1 cellular context compared by ENCODE assay signal in genomic region chr7:100101016-100101862, GRCh38.
TF ChIP-seq lines count a peak whose summit lies in the region.

TSS of gene AP4M1 (plus strand) at chr7:100101643. CDS start at chr7:100101715, 72 bp downstream.
TSS of gene MCM7 (minus strand) at chr7:100101397. CDS start at chr7:100101294, 103 bp downstream.

TF ChIP-seq in HepG2, 621 proteins besides CTCF, POLR2A, EP300 and RAD21 (continued from another document and continues in another):
- TF ChIP-seq ZNF276 (CRISPR knock-in tag; IDR thresholded peaks at IDR 0.05; ENCODE audit: low read depth) (no peak; the same call in 1 of the 2 replicates), ATRX (CRISPR knock-in tag; IDR thresholded peaks at IDR 0.05; ENCODE audit: borderline replicate concordance) (no peak), CSRNP1 (CRISPR knock-in tag; IDR thresholded peaks at IDR 0.05) (peak; percentile 79), E2F2 (CRISPR knock-in tag; IDR thresholded peaks at IDR 0.05; ENCODE audit: borderline replicate concordance) (peak; percentile 82; the same call in 1 of the 2 replicates), RBM22 (optimal IDR thresholded peaks at IDR 0.05; ENCODE audit: low read length) (no peak), BCL3 (CRISPR knock-in tag; IDR thresholded peaks at IDR 0.05) (peak; percentile 60), ZNF547 (CRISPR knock-in tag; IDR thresholded peaks at IDR 0.05) (0 out of 2 replicates have a peak, but pooled peaks have one; percentile 34), NFE2 (CRISPR knock-in tag; IDR thresholded peaks at IDR 0.05) (no peak), SPEN (CRISPR knock-in tag; IDR thresholded peaks at IDR 0.05; ENCODE audit: low read depth) (peak; percentile 81), HDAC1 (CRISPR knock-in tag; IDR thresholded peaks at IDR 0.05) (peak; percentile 88), RBFOX2 (IDR thresholded peaks at IDR 0.05; ENCODE audit: low read depth, low read length) (peak; percentile 78), ZFP36L1 (CRISPR knock-in tag; IDR thresholded peaks at IDR 0.05) (peak; percentile 92), ZNF337 (CRISPR knock-in tag; IDR thresholded peaks at IDR 0.05; ENCODE audit: borderline replicate concordance, low read depth) (peak; percentile 65), BCLAF1 (IDR thresholded peaks at IDR 0.05) (no peak), POLR2AphosphoS5 (IDR thresholded peaks at IDR 0.05; ENCODE audit: low read depth, low read length) (peak; percentile 48; the same call in 1 of the 2 replicates), SNRNP70 (IDR thresholded peaks at IDR 0.05; ENCODE audit: low read depth, low read length) (no peak), KLF12 (CRISPR knock-in tag; IDR thresholded peaks at IDR 0.05; ENCODE audit: borderline replicate concordance) (peak; percentile 60; the same call in 1 of the 2 replicates), RCOR2 (CRISPR knock-in tag; IDR thresholded peaks at IDR 0.05) (no peak), ZNF510 (CRISPR knock-in tag; IDR thresholded peaks at IDR 0.05; ENCODE audit: low read depth) (no peak), NFATC3 (CRISPR knock-in tag; IDR thresholded peaks at IDR 0.05) (peak; percentile 89; the same call in 1 of the 2 replicates), MIER3 (CRISPR knock-in tag; IDR thresholded peaks at IDR 0.05; ENCODE audit: borderline replicate concordance) (no peak), REST (IDR thresholded peaks at IDR 0.05; ENCODE audit: borderline replicate concordance in 1 of 2, low read depth in 1 of 2, low read length in 2 of 2) (0 out of 4 replicates have a peak, but pooled peaks of 1 of the 2 experiments have one; percentile 1), NFKB2 (CRISPR knock-in tag; IDR thresholded peaks at IDR 0.05; ENCODE audit: borderline replicate concordance) (no peak), JUND (CRISPR knock-in tag; IDR thresholded peaks at IDR 0.05) (0 out of 2 replicates have a peak, but pooled peaks have one; percentile 29), ZHX1 (CRISPR knock-in tag; IDR thresholded peaks at IDR 0.05; ENCODE audit: low read depth) (peak; percentile 61), NCOA2 (CRISPR knock-in tag; IDR thresholded peaks at IDR 0.05) (no peak), ZSCAN22 (CRISPR knock-in tag; IDR thresholded peaks at IDR 0.05) (no peak), SIN3B (IDR thresholded peaks at IDR 0.05; ENCODE audit: low read length) (peak; percentile 92), ZNF83 (CRISPR knock-in tag; IDR thresholded peaks at IDR 0.05; ENCODE audit: borderline replicate concordance) (peak; percentile 89; the same call in 1 of the 2 replicates), NCOA5 (CRISPR knock-in tag; IDR thresholded peaks at IDR 0.05) (no peak), SP5 (CRISPR knock-in tag; IDR thresholded peaks at IDR 0.05; ENCODE audit: borderline replicate concordance, low read depth) (peak; percentile 24; the same call in 1 of the 2 replicates), NFAT5 (CRISPR knock-in tag; IDR thresholded peaks at IDR 0.05) (no peak; the same call in 1 of the 2 replicates), NPAS2 (CRISPR knock-in tag; IDR thresholded peaks at IDR 0.05; ENCODE audit: borderline replicate concordance) (no peak), KLF16 (CRISPR knock-in tag; IDR thresholded peaks at IDR 0.05) (peak in 1 of 2 experiments; percentile 50; a peak in 1 of 4 replicates), ZNF138 (CRISPR knock-in tag; IDR thresholded peaks at IDR 0.05; ENCODE audit: low read depth) (0 out of 2 replicates have a peak, but pooled peaks have one; percentile 69), ZNF776 (CRISPR knock-in tag; IDR thresholded peaks at IDR 0.05) (peak; percentile 53; the same call in 1 of the 2 replicates)
